ENCODE assay signal across 10 cellular contexts in genomic region chr16:84827131-84827574, GRCh38. TPM values are rescaled to one million over a fixed set of nuclear protein-coding genes. Genes with fewer than 3 reads are reported as not detected.
DNase-seq lines count a peak whose midpoint lies in the region; ATAC-seq and TF ChIP-seq lines count a peak whose summit lies in the region.
"Had no signal": no experiment of that assay in that cellular context is flagged by ENCODE, and none has a peak within 500 bp of the region (broad histone marks: within the 10 kb centered on the region; RNA-seq: fewer than 3 reads in every experiment).

No MANE protein-coding gene starts in this region.

- H3K36me3 ChIP-seq in endodermal cell (ENCODE audit: control insufficient read depth, insufficient read depth, low read length) (no peaks in the 10 kb centered on the region), mucosa of rectum (ENCODE audit: control insufficient read depth in 2 of 2, insufficient read depth in 2 of 2, low read length in 2 of 2) (no peaks in the 10 kb centered on the region), urinary bladder (ENCODE audit: insufficient read depth) (no peaks in the 10 kb centered on the region)
- H3K36me3 ChIP-seq: thyroid gland, WERI-Rb-1 had no signal

- H3K27me3 Mint-ChIP-seq in endodermal cell (ENCODE audit: insufficient read depth): peaks cover 11% of the 10 kb centered on the region

- 79 to 87% methylated on average over 11 to 16 of the region's 16 CpGs for WGBS in endodermal cell (ENCODE audit: insufficient coverage in 1 of 2, insufficient read length in 1 of 2), 2 experiments
- WGBS in urinary bladder: 40% methylated on average over 16 of the region's 16 CpGs

- H3K4me3 ChIP-seq in endodermal cell (ENCODE audit: low read length) (no peak overlapping the region), mucosa of rectum (ENCODE audit: low read length in 2 of 2) (no peak overlapping the region), urinary bladder (ENCODE audit: low read depth, low read length) (no peak overlapping the region)
- H3K4me3 ChIP-seq: thyroid gland had no signal

- peak; percentile 82 to 87 for DNase-seq in NOMO-1 (lab: John Stamatoyannopoulos, UW; ENCODE audit: unreplicated experiment in 2 of 2)
- DNase-seq in endodermal cell: no peak
- DNase-seq: nephron progenitor cell, thyroid gland, WERI-Rb-1 had no signal

- H3K4me1 Mint-ChIP-seq in endodermal cell: no peaks in the 10 kb centered on the region

- H3K27ac Mint-ChIP-seq in endodermal cell: peak overlapping the region; percentile 52
- H3K27ac Mint-ChIP-seq: nephron progenitor cell had no signal

- H3K9ac ChIP-seq in endodermal cell (ENCODE audit: extremely low read depth, low read length, poor library complexity, severe bottlenecking) (no peak overlapping the region), mucosa of rectum (ENCODE audit: low read depth in 1 of 2, low read length in 2 of 2) (no peak overlapping the region)

- TF ChIP-seq CTCF in endodermal cell (conservative IDR thresholded peaks at IDR 0.05): no peak

- H3K9me3 Mint-ChIP-seq in endodermal cell: no peaks in the 10 kb centered on the region
- H3K9me3 Mint-ChIP-seq: nephron progenitor cell had no signal

- no peak overlapping the region for H3K4me3 Mint-ChIP-seq in endodermal cell
- H3K4me3 Mint-ChIP-seq: nephron progenitor cell had no signal

- H3K27me3 ChIP-seq in endodermal cell (ENCODE audit: control insufficient read depth, insufficient read depth, low read length, poor library complexity, severe bottlenecking) (peaks cover 10% of the 10 kb centered on the region), mucosa of rectum (ENCODE audit: control insufficient read depth in 2 of 2, insufficient read depth in 2 of 2, low read length in 2 of 2) (peaks cover 0 to 4% of the 10 kb centered on the region in 2 donors)
- H3K27me3 ChIP-seq: thyroid gland had no signal

- H3K4me1 ChIP-seq in endodermal cell (ENCODE audit: control insufficient read depth, insufficient read depth, low read length) (no peaks in the 10 kb centered on the region), mucosa of rectum (ENCODE audit: control insufficient read depth in 2 of 2, insufficient read depth in 2 of 2, low read length in 2 of 2) (peaks cover 1 to 5% of the 10 kb centered on the region in 2 donors), urinary bladder (ENCODE audit: insufficient read depth) (no peaks in the 10 kb centered on the region)

- ATAC-seq in GM21447 (IDR thresholded peaks at IDR 0.05; ENCODE audit: unreplicated experiment) (no peak), GM21423 (IDR thresholded peaks at IDR 0.05; ENCODE audit: unreplicated experiment) (no peak), HG03039 (IDR thresholded peaks at IDR 0.05; ENCODE audit: unreplicated experiment) (no peak)

- H3K27ac ChIP-seq in endodermal cell (ENCODE audit: low read depth, low read length) (peak overlapping the region; percentile 70), mucosa of rectum (ENCODE audit: low read depth in 2 of 2, low read length in 2 of 2) (peak overlapping the region; percentile 78 to 79), urinary bladder (ENCODE audit: low read depth) (peak overlapping the region; percentile 72)
- H3K27ac ChIP-seq: WERI-Rb-1 had no signal

- H3K36me3 Mint-ChIP-seq in endodermal cell (ENCODE audit: low read depth): no peaks in the 10 kb centered on the region

- H3K9me3 ChIP-seq in endodermal cell (ENCODE audit: control insufficient read depth, low read length): no peaks in the 10 kb centered on the region
- H3K9me3 ChIP-seq in mucosa of rectum (ENCODE audit: control insufficient read depth in 2 of 2, low read length in 2 of 2): no peaks in the 10 kb centered on the region
- H3K9me3 ChIP-seq: thyroid gland had no signal

RNA-seq across cellular contexts. Expression of gene CRISPLD2, which starts 7.4 kb away (rescaled TPM):
- total RNA-seq in endodermal cell (1 to 10 TPM; 5.0 to 9.3 TPM), urinary bladder (69.1 TPM)
- polyA plus RNA-seq in endodermal cell (2013, experiment 1 of 2): 1.6 TPM
- 1.7 TPM for polyA plus RNA-seq in endodermal cell (2013, experiment 2 of 2)
- 228 TPM for polyA plus RNA-seq in urinary bladder
